ENCODE assay signal across 11 cellular contexts in genomic region chr10:72218756-72219155, GRCh38. TPM values are rescaled to one million over a fixed set of nuclear protein-coding genes. Genes with fewer than 3 reads are reported as not detected.
DNase-seq lines count a peak whose midpoint lies in the region; ATAC-seq, FAIRE-seq and TF ChIP-seq lines count a peak whose summit lies in the region.
"Had no signal": no experiment of that assay in that cellular context is flagged by ENCODE, and none has a peak within 500 bp of the region (broad histone marks: within the 10 kb centered on the region; RNA-seq: fewer than 3 reads in every experiment).

No MANE protein-coding gene starts in this region.

- TF ChIP-seq CTCF in stomach (IDR thresholded peaks at IDR 0.05) = no peak

- POLR2A ChIA-PET in activated CD4-positive, alpha-beta memory T cell treated with anti-CD3 and anti-CD28 coated beads, Interleukin-2, amount 10 ng/mL, durations not matched to agents 7 days and 5 days (lab: Charles Lee) = interaction anchor here (0.8 to 2.3 kb wide), 9 partner anchors 10 to 136 kb away, joined by 3 to 19 read pairs (median 4); partner anchors contain the start of genes DDIT4, DNAJB12 and SPOCK2

- no peak for ATAC-seq in GM18520 (IDR thresholded peaks at IDR 0.05; ENCODE audit: unreplicated experiment)
- ATAC-seq: esophagus mucosa, mucosa of descending colon had no signal

- peak; percentile 29 for FAIRE-seq in GM18507 (lab: Jason Lieb, UNC)

- peak overlapping the region in 2 of 4 donors; percentile 15 to 20 for H3K4me3 ChIP-seq in stomach
- H3K4me3 ChIP-seq: mucosa of descending colon had no signal

- H3K4me3 Mint-ChIP-seq in activated CD4-positive, alpha-beta memory T cell treated with anti-CD3 and anti-CD28 coated beads, Interleukin-2, amount 10 ng/mL, durations not matched to agents 7 days and 5 days = peak overlapping the region; percentile 62

- peaks cover 4 to 26% (median 22%) of the 10 kb centered on the region in 4 donors for H3K36me3 ChIP-seq in stomach

- H3K27ac ChIP-seq in layer of hippocampus (ENCODE audit: low read depth, low read length) = peak overlapping the region; percentile 39
- H3K27ac ChIP-seq in stomach = peak overlapping the region in 4 of 5 donors; percentile 85 to 99 (median 94)

- peaks cover 63% of the 10 kb centered on the region for H3K4me1 Mint-ChIP-seq in activated CD4-positive, alpha-beta memory T cell treated with anti-CD3 and anti-CD28 coated beads, Interleukin-2, amount 10 ng/mL, durations not matched to agents 7 days and 5 days

- peaks cover 45 to 86% (median 65%) of the 10 kb centered on the region in 4 donors for H3K4me1 ChIP-seq in stomach

- DNase-seq in GM18507 (ENCODE audit: extremely low spot score, insufficient read length, low read depth) (no peak), stomach (no peak), SK-N-DZ (ENCODE audit: low spot score) (no peak), NCI-H774 (lab: John Stamatoyannopoulos, UW) (no peak)
- DNase-seq in activated CD4-positive, alpha-beta memory T cell treated with anti-CD3 and anti-CD28 coated beads, Interleukin-2, amount 10 ng/mL, durations not matched to agents 7 days and 5 days = no peak
- DNase-seq: GDM1, mucosa of descending colon, NCI-H146 had no signal

- intact Hi-C loops in stomach (cut with DNase I; ENCODE audit: low total_unique reads) = loop anchor here (10.0 kb wide), 1 partner anchor 116 kb away; no protein-coding TSS in a partner anchor

- H3K9me3 ChIP-seq in stomach = no peaks in the 10 kb centered on the region
- H3K9me3 ChIP-seq: mucosa of descending colon had no signal

- H3K36me3 Mint-ChIP-seq in activated CD4-positive, alpha-beta memory T cell treated with anti-CD3 and anti-CD28 coated beads, Interleukin-2, amount 10 ng/mL, durations not matched to agents 7 days and 5 days (ENCODE audit: low read depth) = peaks cover 35% of the 10 kb centered on the region

- H3K27me3 ChIP-seq in layer of hippocampus (ENCODE audit: control insufficient read depth, insufficient read depth, low read length) = no peaks in the 10 kb centered on the region
- H3K27me3 ChIP-seq in stomach = no peaks in the 10 kb centered on the region

- peak overlapping the region; percentile 69 for H3K27ac Mint-ChIP-seq in activated CD4-positive, alpha-beta memory T cell treated with anti-CD3 and anti-CD28 coated beads, Interleukin-2, amount 10 ng/mL, durations not matched to agents 7 days and 5 days

- WGBS in stomach, 5 donors = 9 to 26% (median 13%) methylated on average over 3 of the region's 3 CpGs

- H3K27me3 Mint-ChIP-seq in activated CD4-positive, alpha-beta memory T cell treated with anti-CD3 and anti-CD28 coated beads, Interleukin-2, amount 10 ng/mL, durations not matched to agents 7 days and 5 days = no peaks in the 10 kb centered on the region

- CTCF ChIA-PET in activated CD4-positive, alpha-beta memory T cell treated with anti-CD3 and anti-CD28 coated beads, Interleukin-2, amount 10 ng/mL, durations not matched to agents 7 days and 5 days (lab: Charles Lee) = interaction anchor here (1.1 to 2.7 kb wide), 11 partner anchors 10 to 170 kb away, joined by 3 to 17 read pairs (median 6); partner anchors contain the start of gene DDIT4

- no peak for TF ChIP-seq POLR2A in stomach (IDR thresholded peaks at IDR 0.05)

- no peaks in the 10 kb centered on the region for H3K9me3 Mint-ChIP-seq in activated CD4-positive, alpha-beta memory T cell treated with anti-CD3 and anti-CD28 coated beads, Interleukin-2, amount 10 ng/mL, durations not matched to agents 7 days and 5 days

- no peak for TF ChIP-seq EP300 in stomach (IDR thresholded peaks at IDR 0.05)

RNA-seq across cellular contexts. Expression of gene ASCC1, which starts 2.7 kb away (rescaled TPM):
- 10 to 100 TPM; 35.5 to 36.2 TPM for total RNA-seq in activated CD4-positive, alpha-beta memory T cell treated with anti-CD3 and anti-CD28 coated beads, Interleukin-2, amount 10 ng/mL, durations not matched to agents 7 days and 5 days
- total RNA-seq in stomach = 100 to 1,000 TPM in 1 of 5 donors, 10 to 100 TPM in 2, 1 to 10 TPM in 2; 4.3 to 142 (median 19.4) TPM
- 10 to 100 TPM in 2 of 3 donors, 1 to 10 TPM in 1; 8.4 to 14.7 (median 12.5) TPM for polyA plus RNA-seq in stomach
- 39.5 and 50.1 TPM in 2 replicates for polyA plus RNA-seq in SK-N-DZ (2014; cell fraction: cytosol; rRNA removed)
- polyA plus RNA-seq in SK-N-DZ (2014; cell fraction: nucleus; rRNA removed) = 23.2 and 23.7 TPM in 2 replicates

RNA-seq across cellular contexts. Expression of gene ANAPC16, which starts 2.9 kb away (rescaled TPM):
- 100 to 1,000 TPM in 1 of 2 experiments, 10 to 100 TPM in 1; 94.2 to 101 TPM for total RNA-seq in activated CD4-positive, alpha-beta memory T cell treated with anti-CD3 and anti-CD28 coated beads, Interleukin-2, amount 10 ng/mL, durations not matched to agents 7 days and 5 days
- 100 to 1,000 TPM in 2 of 5 donors, 10 to 100 TPM in 3; 12.7 to 104 (median 68.8) TPM for total RNA-seq in stomach
- polyA plus RNA-seq in stomach = 100 to 1,000 TPM; 164 to 231 (median 170) TPM
- polyA plus RNA-seq in SK-N-DZ (2014; cell fraction: cytosol; rRNA removed) = 96.1 and 104 TPM in 2 replicates
- 51.8 and 51.9 TPM in 2 replicates for polyA plus RNA-seq in SK-N-DZ (2014; cell fraction: nucleus; rRNA removed)

RNA-seq across cellular contexts. Expression of gene DDIT4, which starts 55.0 kb away (rescaled TPM):
- total RNA-seq in activated CD4-positive, alpha-beta memory T cell treated with anti-CD3 and anti-CD28 coated beads, Interleukin-2, amount 10 ng/mL, durations not matched to agents 7 days and 5 days = 100 to 1,000 TPM; 475 to 481 TPM
- total RNA-seq in stomach = 100 to 1,000 TPM in 4 of 5 donors, 10 to 100 TPM in 1; 89.9 to 188 (median 154) TPM
- 100 to 1,000 TPM; 122 to 176 (median 170) TPM for polyA plus RNA-seq in stomach
- polyA plus RNA-seq in SK-N-DZ (2014; cell fraction: cytosol; rRNA removed) = 50.3 and 61.1 TPM in 2 replicates
- 30.1 and 38.3 TPM in 2 replicates for polyA plus RNA-seq in SK-N-DZ (2014; cell fraction: nucleus; rRNA removed)
